In genomic region chr10:67921065-67921464, GRCh38 we compare ENCODE assay signal across 1 cellular context.
TF ChIP-seq lines count a peak whose summit lies in the region.

No MANE protein-coding gene starts in this region.

TF ChIP-seq in liver, 16 proteins besides CTCF, POLR2A, EP300 and RAD21 (continued from another document):
- TF ChIP-seq REST (IDR thresholded peaks at IDR 0.05) (peak; percentile 26), RXRA (IDR thresholded peaks at IDR 0.05) (peak; percentile 75 to 85), EGR1 (IDR thresholded peaks at IDR 0.05; ENCODE audit: low read depth in 2 of 2) (peak in 1 of 2 donors; percentile 24)
